ENCODE assay signal across 22 cellular contexts in the genomic region with DNA sequence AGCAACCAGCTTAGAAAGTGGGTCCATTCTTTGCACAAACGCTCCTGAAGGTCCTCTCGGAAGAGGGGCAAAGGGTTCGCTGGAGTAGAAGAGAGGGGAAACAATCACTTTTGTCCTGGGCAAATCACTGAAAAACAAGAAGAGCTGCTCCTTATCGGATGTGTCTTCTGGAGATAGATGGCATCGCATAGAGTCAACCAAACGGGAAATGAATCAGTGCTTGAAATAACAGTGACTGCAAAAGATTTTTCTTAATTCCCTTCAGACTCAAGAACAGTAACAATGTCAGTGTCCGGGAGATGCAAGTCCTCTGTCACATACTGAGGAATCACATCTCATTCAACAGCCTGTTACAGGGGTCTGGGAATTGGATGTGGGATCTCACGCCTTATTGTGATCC.
DNase-seq lines count a peak whose midpoint lies in the region; ATAC-seq and TF ChIP-seq lines count a peak whose summit lies in the region.
"Had no signal": no experiment of that assay in that cellular context is flagged by ENCODE, and none has a peak within 500 bp of the region (broad histone marks: within the 10 kb centered on the region; RNA-seq: fewer than 3 reads in every experiment).

No MANE protein-coding gene starts in this region.

- H3K4me1 Mint-ChIP-seq in activated CD4-positive, alpha-beta T cell treated with anti-CD3 and anti-CD28 coated beads, Interleukin-2, amount 10 ng/mL, durations not matched to agents 24 days and 14 days, result no peaks in the 10 kb centered on the region

- no peaks in the 10 kb centered on the region for H3K9me3 ChIP-seq in RWPE2 (ENCODE audit: severe bottlenecking)
- H3K9me3 ChIP-seq: BE2C, Caco-2, SJCRH30 had no signal

- peak; percentile 37 for DNase-seq in activated CD4-positive, alpha-beta T cell treated with anti-CD3 and anti-CD28 coated beads, Interleukin-2, amount 10 ng/mL, durations not matched to agents 24 days and 14 days
- DNase-seq in activated CD4-positive, alpha-beta T cell treated with anti-CD3 and anti-CD28 coated beads for 1 hour, result no peak
- DNase-seq in RWPE2 (ENCODE audit: low spot score) (no peak), dermis blood vessel endothelial cell (peak; percentile 57)
- DNase-seq: 8988T; BE2C; Caco-2; CD4-positive, alpha-beta T cell; DMS153; H7; NCI-H1417 treated with DMSO at 0.1 percent for 48 hours; NCI-H187 treated with DMSO at 0.1 percent for 48 hours; NCI-H226; NCI-H524 treated with DMSO at 0.1 percent for 48 hours; PC-9; SJCRH30 had no signal

- peaks cover 12% of the 10 kb centered on the region for H3K4me1 ChIP-seq in RWPE2 (ENCODE audit: insufficient read depth, poor library complexity, severe bottlenecking)
- H3K4me1 ChIP-seq: BE2C, Caco-2, SJCRH30 had no signal

- H3K4me3 ChIP-seq in RWPE2 (ENCODE audit: severe bottlenecking), result no peak overlapping the region
- H3K4me3 ChIP-seq: K562, PC-9, SJCRH30 had no signal

- H3K36me3 Mint-ChIP-seq in activated CD4-positive, alpha-beta T cell treated with anti-CD3 and anti-CD28 coated beads, Interleukin-2, amount 10 ng/mL, durations not matched to agents 24 days and 14 days (ENCODE audit: low read depth), result no peaks in the 10 kb centered on the region

- no peak overlapping the region for H3K4me3 Mint-ChIP-seq in activated CD4-positive, alpha-beta T cell treated with anti-CD3 and anti-CD28 coated beads, Interleukin-2, amount 10 ng/mL, durations not matched to agents 24 days and 14 days
- H3K4me3 Mint-ChIP-seq: CD4-positive, alpha-beta T cell had no signal

- ATAC-seq in RWPE2 (ENCODE audit: low read depth), result peak; percentile 30; the same call in 1 of the 3 replicates
- no peak for ATAC-seq in GM18511 (IDR thresholded peaks at IDR 0.05; ENCODE audit: unreplicated experiment)
- no peak for ATAC-seq in HG02798 (IDR thresholded peaks at IDR 0.05; ENCODE audit: poor library complexity, unreplicated experiment)
- ATAC-seq in GM18505 (IDR thresholded peaks at IDR 0.05; ENCODE audit: unreplicated experiment), result no peak
- ATAC-seq in GM19395 (IDR thresholded peaks at IDR 0.05; ENCODE audit: unreplicated experiment), result no peak
- ATAC-seq: K562 had no signal

- no peak overlapping the region for H3K27ac ChIP-seq in RWPE2 (ENCODE audit: poor library complexity, severe bottlenecking)
- H3K27ac ChIP-seq: PC-9, RWPE1, SJCRH30 had no signal

- TF ChIP-seq CTCF in RWPE2 (IDR thresholded peaks at IDR 0.05; ENCODE audit: poor library complexity, severe bottlenecking), result no peak

- H3K36me3 ChIP-seq in RWPE2 (ENCODE audit: low read depth), result no peaks in the 10 kb centered on the region
- H3K36me3 ChIP-seq: BE2C, SJCRH30 had no signal

- no peak overlapping the region for H3K27ac Mint-ChIP-seq in activated CD4-positive, alpha-beta T cell treated with anti-CD3 and anti-CD28 coated beads, Interleukin-2, amount 10 ng/mL, durations not matched to agents 24 days and 14 days
- H3K27ac Mint-ChIP-seq: CD4-positive, alpha-beta T cell had no signal

- intact Hi-C loops in activated CD4-positive, alpha-beta T cell treated with anti-CD3 and anti-CD28 coated beads, Interleukin-2, amount 10 ng/mL, durations not matched to agents 24 days and 14 days (cut with micrococcal nuclease), result no loop called here

- H3K27me3 ChIP-seq in RWPE2 (ENCODE audit: insufficient read depth, poor library complexity, severe bottlenecking), result no peaks in the 10 kb centered on the region
- H3K27me3 ChIP-seq: BE2C had no signal

- H3K27me3 Mint-ChIP-seq in activated CD4-positive, alpha-beta T cell treated with anti-CD3 and anti-CD28 coated beads, Interleukin-2, amount 10 ng/mL, durations not matched to agents 24 days and 14 days, result peaks cover 5% of the 10 kb centered on the region

- TF ChIP-seq POLR2A in GM18505 (IDR thresholded peaks at IDR 0.05; ENCODE audit: borderline replicate concordance, extremely low read depth, insufficient read depth, insufficient read length), result no peak

- no peaks in the 10 kb centered on the region for H3K9me3 Mint-ChIP-seq in activated CD4-positive, alpha-beta T cell treated with anti-CD3 and anti-CD28 coated beads, Interleukin-2, amount 10 ng/mL, durations not matched to agents 24 days and 14 days
- H3K9me3 Mint-ChIP-seq: CD4-positive, alpha-beta T cell had no signal

Comparison
In these comparisons a context has a peak if more than half of its experiments do, and no peak if none do; other contexts are left out.
1. DNase-seq: peak in activated CD4-positive, alpha-beta T cell treated with anti-CD3 and anti-CD28 coated beads, Interleukin-2, amount 10 ng/mL, durations not matched to agents 24 days and 14 days (single experiment) and dermis blood vessel endothelial cell (single experiment); none in activated CD4-positive, alpha-beta T cell treated with anti-CD3 and anti-CD28 coated beads for 1 hour (single experiment) and RWPE2 (single experiment).